Comparison of ENCODE assay signal across 11 cellular contexts in the genomic region with DNA sequence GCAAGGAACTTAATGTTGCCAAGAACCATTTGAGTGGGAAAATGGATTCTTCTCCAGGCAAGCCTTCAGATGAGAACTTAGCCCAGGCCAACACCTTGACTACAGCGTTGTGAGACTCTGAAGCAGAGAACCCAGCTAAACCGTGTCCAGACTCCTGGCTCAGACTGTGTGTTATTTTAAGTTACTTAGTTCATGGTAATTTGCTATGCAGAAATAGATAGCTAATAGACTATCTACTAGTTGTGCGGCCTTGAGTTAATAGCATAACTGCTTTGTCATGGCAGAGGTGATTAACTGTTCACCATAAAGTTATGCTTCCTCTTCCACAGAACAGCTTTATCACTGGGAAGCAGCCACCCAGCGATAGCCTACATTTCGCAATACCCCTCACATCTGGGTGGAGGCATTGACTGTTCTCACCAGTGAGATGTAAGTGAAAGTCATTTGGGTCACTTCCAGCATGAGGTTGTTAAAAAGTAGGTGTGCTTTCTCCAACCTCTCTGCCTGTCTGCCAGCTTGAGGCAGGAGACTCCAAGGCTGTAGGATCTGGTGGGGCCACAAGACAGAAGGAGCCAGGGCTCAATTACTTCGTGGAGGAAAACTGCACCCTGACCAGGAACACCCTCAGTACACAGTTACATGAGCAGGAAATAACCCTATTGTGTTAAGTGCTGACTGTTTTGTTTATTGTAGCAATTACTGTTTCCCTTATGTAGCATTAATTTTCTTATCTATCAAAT.
DNase-seq lines count a peak whose midpoint lies in the region; ATAC-seq, FAIRE-seq and TF ChIP-seq lines count a peak whose summit lies in the region.
"Had no signal": no experiment of that assay in that cellular context is flagged by ENCODE, and none has a peak within 500 bp of the region (broad histone marks: within the 10 kb centered on the region; RNA-seq: fewer than 3 reads in every experiment).

No MANE protein-coding gene starts in this region.

- no TSS peak for BruUV-seq in PC-9 (replicated peaks; lab: Mats Ljungman, UMichigan)

- no peaks in the 10 kb centered on the region for H3K27me3 ChIP-seq in PC-9 (ENCODE audit: insufficient read depth, low read depth)
- H3K27me3 ChIP-seq in pancreas = no peaks in the 10 kb centered on the region
- H3K27me3 ChIP-seq: testis had no signal

- no peaks in the 10 kb centered on the region for H3K9me2 ChIP-seq in PC-9 (ENCODE audit: insufficient read depth)

- DNase-seq in GDM1 (lab: John Stamatoyannopoulos, UW) (peak; percentile 85), PC-9 (peak in 1 of 2 experiments; percentile 5), fibroblast of gingiva (ENCODE audit: low read depth) (peak; percentile 32), pancreas (peak in 3 of 6 donors; percentile 30 to 51 (median 51)), NCI-H1105 treated with DMSO at 0.1 percent for 48 hours (lab: John Stamatoyannopoulos, UW) (no peak)
- no peak for DNase-seq in activated CD8-positive, alpha-beta T cell treated with anti-CD3 and anti-CD28 coated beads for 36 hours
- DNase-seq: NCI-H2171, testis had no signal

- peak; percentile 23 for FAIRE-seq in pancreas (lab: Jason Lieb, UNC)

- no peak overlapping the region for H3K4me3 ChIP-seq in PC-9
- no peak overlapping the region for H3K4me3 ChIP-seq in pancreas
- H3K4me3 ChIP-seq: prostate gland, testis had no signal

- H3K36me3 ChIP-seq in PC-9 (ENCODE audit: low read depth) (no peaks in the 10 kb centered on the region), pancreas (no peaks in the 10 kb centered on the region)
- H3K36me3 ChIP-seq: prostate gland had no signal

- no peak overlapping the region for H3K27ac Mint-ChIP-seq in activated CD8-positive, alpha-beta T cell treated with anti-CD3 and anti-CD28 coated beads for 36 hours

- H3K36me3 Mint-ChIP-seq in activated CD8-positive, alpha-beta T cell treated with anti-CD3 and anti-CD28 coated beads for 36 hours (ENCODE audit: low read depth) = no peaks in the 10 kb centered on the region

- POLR2A ChIA-PET in PC-9 (lab: Charles Lee; ENCODE audit: unreplicated experiment) = interaction anchor here (0.6 kb wide), 1 partner anchor 363 kb away, joined by 4 read pairs; no protein-coding TSS in a partner anchor
- POLR2A ChIA-PET in activated CD8-positive, alpha-beta T cell treated with anti-CD3 and anti-CD28 coated beads for 36 hours (lab: Charles Lee) = no interaction called here

- no peak for TF ChIP-seq CTCF in PC-9 (conservative IDR thresholded peaks at IDR 0.05)
- no peak for TF ChIP-seq CTCF in pancreas (IDR thresholded peaks at IDR 0.05)
- TF ChIP-seq CTCF in activated CD8-positive, alpha-beta T cell treated with anti-CD3 and anti-CD28 coated beads for 36 hours (IDR thresholded peaks at IDR 0.05) = no peak

- WGBS in pancreas, 2 donors = 30 to 31% methylated on average over 6 of the region's 6 CpGs

- no peak overlapping the region for H2AFZ ChIP-seq in PC-9

- H3K27ac ChIP-seq in PC-9 (no peak overlapping the region), pancreas (peak overlapping the region in 1 of 4 donors; percentile 1)
- H3K27ac ChIP-seq: prostate gland, testis had no signal

- CTCF ChIA-PET in PC-9 (lab: Charles Lee) = interaction anchor here (0.5 kb wide), 1 partner anchor 602 kb away, joined by 3 read pairs; no protein-coding TSS in a partner anchor
- CTCF ChIA-PET in activated CD8-positive, alpha-beta T cell treated with anti-CD3 and anti-CD28 coated beads for 36 hours (lab: Charles Lee) = interaction anchor here (0.7 to 4.3 kb wide), 3 partner anchors 10 to 139 kb away, joined by 3 to 25 read pairs (median 3); no protein-coding TSS in a partner anchor

- H3K9me3 Mint-ChIP-seq in activated CD8-positive, alpha-beta T cell treated with anti-CD3 and anti-CD28 coated beads for 36 hours = no peaks in the 10 kb centered on the region

- H3K9me3 ChIP-seq in PC-9 (ENCODE audit: insufficient read depth, low read depth) (no peaks in the 10 kb centered on the region), pancreas (no peaks in the 10 kb centered on the region)
- H3K9me3 ChIP-seq: prostate gland, testis had no signal

- H3K4me1 Mint-ChIP-seq in activated CD8-positive, alpha-beta T cell treated with anti-CD3 and anti-CD28 coated beads for 36 hours (ENCODE audit: low read depth) = no peaks in the 10 kb centered on the region

- intact Hi-C loops in PC-9 (cut with micrococcal nuclease; ENCODE audit: unreplicated experiment) (no loop called here), pancreas (cut with DNase I) (loop anchor here in 1 of 3 donors (10.0 kb wide), 1 partner anchor 125 kb away; no protein-coding TSS in a partner anchor)
- intact Hi-C loops in activated CD8-positive, alpha-beta T cell treated with anti-CD3 and anti-CD28 coated beads for 36 hours (cut with micrococcal nuclease) = no loop called here

- 0 out of 2 replicates have a peak overlapping the region, but pooled peaks have one; percentile 34 for H3K4me2 ChIP-seq in PC-9

- H3K79me2 ChIP-seq in PC-9 (ENCODE audit: low read depth) = no peaks in the 10 kb centered on the region

- ATAC-seq in pancreas = peak; percentile 83 to 93 (median 90)
- no peak for ATAC-seq in activated CD8-positive, alpha-beta T cell treated with anti-CD3 and anti-CD28 coated beads for 36 hours
- ATAC-seq in GM18867 (IDR thresholded peaks at IDR 0.05; ENCODE audit: unreplicated experiment) = no peak
- no peak for ATAC-seq in GM21367 (IDR thresholded peaks at IDR 0.05; ENCODE audit: unreplicated experiment)

- H3K27me3 Mint-ChIP-seq in activated CD8-positive, alpha-beta T cell treated with anti-CD3 and anti-CD28 coated beads for 36 hours = peaks cover 12% of the 10 kb centered on the region

- H3K4me3 Mint-ChIP-seq in activated CD8-positive, alpha-beta T cell treated with anti-CD3 and anti-CD28 coated beads for 36 hours = no peak overlapping the region

- H4K20me1 ChIP-seq in PC-9 (ENCODE audit: insufficient read depth) = no peaks in the 10 kb centered on the region

- no peaks in the 10 kb centered on the region for H3F3A ChIP-seq in PC-9 (ENCODE audit: insufficient read depth, low read depth)

- H3K4me1 ChIP-seq in PC-9 (replicated peaks; ENCODE audit: insufficient read depth) (peaks cover 14% of the 10 kb centered on the region), pancreas (peaks cover 0 to 5% (median 0%) of the 10 kb centered on the region in 3 donors)
- H3K4me1 ChIP-seq: prostate gland had no signal

Comparison
In these comparisons a context has a peak if more than half of its experiments do, and no peak if none do; other contexts are left out.
1. DNase-seq: peak in GDM1 (single experiment) and fibroblast of gingiva (single experiment); none in NCI-H1105 treated with DMSO at 0.1 percent for 48 hours (single experiment) and activated CD8-positive, alpha-beta T cell treated with anti-CD3 and anti-CD28 coated beads for 36 hours (single experiment).
2. ATAC-seq: peak in pancreas (4 of 4); none in activated CD8-positive, alpha-beta T cell treated with anti-CD3 and anti-CD28 coated beads for 36 hours (single experiment), GM18867 (single experiment) and GM21367 (single experiment).